In the genomic region with DNA sequence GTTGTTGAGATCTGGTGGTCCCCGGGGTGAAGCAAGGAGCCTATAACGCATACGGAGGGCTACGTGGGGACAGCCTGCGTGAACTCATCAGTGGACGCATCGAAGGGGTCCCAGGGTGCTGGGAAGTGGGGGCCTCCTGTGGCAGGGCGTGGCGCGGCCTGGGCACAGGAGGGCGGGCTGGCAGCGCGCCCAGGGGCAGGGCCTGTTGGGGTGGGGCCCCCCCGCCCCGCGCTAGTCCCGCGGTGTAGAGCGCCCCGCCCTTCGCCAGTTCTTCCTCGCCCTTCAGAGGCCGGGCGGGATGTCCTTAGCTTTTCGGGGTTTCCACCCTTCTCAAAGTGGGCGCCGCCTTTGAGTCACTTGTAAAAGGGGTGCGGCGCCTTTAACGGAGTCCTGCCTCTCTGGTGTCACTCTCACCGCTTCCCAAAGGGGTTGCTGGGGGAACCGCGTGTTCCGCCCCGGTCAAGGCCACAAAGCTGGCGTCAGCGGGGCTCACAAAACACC, we compare ENCODE assay signal across 8 cellular contexts. TPM values are rescaled to one million over a fixed set of nuclear protein-coding genes. Genes with fewer than 3 reads are reported as not detected.
A peak's percentile ranks its signal among the peaks of the same experiment; 100 is the strongest.
DNase-seq lines count a peak whose midpoint lies in the region; ATAC-seq lines count a peak whose summit lies in the region.

No MANE protein-coding gene starts in this region.

- H3K9me3 Mint-ChIP-seq in activated CD4-positive, alpha-beta memory T cell treated with anti-CD3 and anti-CD28 coated beads for 36 hours: no peaks in the 10 kb centered on the region
- H3K9me3 Mint-ChIP-seq in effector memory CD8-positive, alpha-beta T cell: no peaks in the 10 kb centered on the region

- POLR2A ChIA-PET in activated CD4-positive, alpha-beta memory T cell treated with anti-CD3 and anti-CD28 coated beads for 36 hours (lab: Charles Lee): interaction anchor here (0.7 to 1.7 kb wide), 3 partner anchors 8 to 97 kb away, joined by 3 to 4 read pairs (median 3); partner anchors contain the start of gene PPP1R3F

- H3K27ac Mint-ChIP-seq in activated CD4-positive, alpha-beta memory T cell treated with anti-CD3 and anti-CD28 coated beads for 36 hours: peak overlapping the region; percentile 91
- peak overlapping the region; percentile 82 for H3K27ac Mint-ChIP-seq in effector memory CD8-positive, alpha-beta T cell

- DNase-seq in NCI-H2029 treated with DMSO at 0.1 percent for 48 hours (lab: John Stamatoyannopoulos, UW): peak; percentile 1
- no peak for DNase-seq in NCI-H2029 (lab: John Stamatoyannopoulos, UW)
- DNase-seq in NCI-H226: peak; percentile 72
- peak; percentile 83 for DNase-seq in activated CD4-positive, alpha-beta memory T cell treated with anti-CD3 and anti-CD28 coated beads for 36 hours
- DNase-seq in effector memory CD8-positive, alpha-beta T cell: peak; percentile 32 to 49 (median 47)

- peak overlapping the region; percentile 82 for H3K27ac ChIP-seq in stomach smooth muscle (ENCODE audit: low read length)

- peak; percentile 70 for ATAC-seq in HG02973 (IDR thresholded peaks at IDR 0.05; ENCODE audit: unreplicated experiment)
- peak; percentile 68 for ATAC-seq in effector memory CD8-positive, alpha-beta T cell (replicated peaks)

- no peaks in the 10 kb centered on the region for H3K27me3 Mint-ChIP-seq in activated CD4-positive, alpha-beta memory T cell treated with anti-CD3 and anti-CD28 coated beads for 36 hours
- no peaks in the 10 kb centered on the region for H3K27me3 Mint-ChIP-seq in effector memory CD8-positive, alpha-beta T cell

- peaks cover 30% of the 10 kb centered on the region for H3K4me1 ChIP-seq in mucosa of stomach (ENCODE audit: control insufficient read depth, insufficient read depth, low read length)
- peaks cover 18% of the 10 kb centered on the region for H3K4me1 ChIP-seq in stomach smooth muscle (ENCODE audit: control insufficient read depth, insufficient read depth, low read length)

- peaks cover 30% of the 10 kb centered on the region for H3K36me3 Mint-ChIP-seq in activated CD4-positive, alpha-beta memory T cell treated with anti-CD3 and anti-CD28 coated beads for 36 hours
- peaks cover 46% of the 10 kb centered on the region for H3K36me3 Mint-ChIP-seq in effector memory CD8-positive, alpha-beta T cell (ENCODE audit: insufficient read depth)

- H3K4me3 Mint-ChIP-seq in activated CD4-positive, alpha-beta memory T cell treated with anti-CD3 and anti-CD28 coated beads for 36 hours: peak overlapping the region; percentile 86
- H3K4me3 Mint-ChIP-seq in effector memory CD8-positive, alpha-beta T cell: peak overlapping the region; percentile 85

- H3K4me3 ChIP-seq in mucosa of stomach (ENCODE audit: low read length) (peak overlapping the region; percentile 19), stomach smooth muscle (ENCODE audit: low read length in 2 of 2) (peak overlapping the region; percentile 76 to 79)

- peak overlapping the region; percentile 80 for H3K9ac ChIP-seq in mucosa of stomach (ENCODE audit: low read length)
- peak overlapping the region; percentile 80 to 89 for H3K9ac ChIP-seq in stomach smooth muscle (ENCODE audit: low read length in 2 of 2)

- intact Hi-C loops in activated CD4-positive, alpha-beta memory T cell treated with anti-CD3 and anti-CD28 coated beads for 36 hours (cut with micrococcal nuclease): no loop called here

- H3K4me1 Mint-ChIP-seq in activated CD4-positive, alpha-beta memory T cell treated with anti-CD3 and anti-CD28 coated beads for 36 hours (ENCODE audit: low read depth): peaks cover 30% of the 10 kb centered on the region
- peaks cover 19 to 22% of the 10 kb centered on the region in 2 donors for H3K4me1 Mint-ChIP-seq in effector memory CD8-positive, alpha-beta T cell (ENCODE audit: low read depth in 2 of 2)

- H3K36me3 ChIP-seq in mucosa of stomach (ENCODE audit: control insufficient read depth, insufficient read depth, low read length) (peaks cover 9% of the 10 kb centered on the region), stomach smooth muscle (ENCODE audit: control insufficient read depth in 2 of 2, insufficient read depth in 2 of 2, low read length in 2 of 2) (peaks cover 11 to 12% of the 10 kb centered on the region in 2 donors)

- no peaks in the 10 kb centered on the region for H3K27me3 ChIP-seq in mucosa of stomach (ENCODE audit: control insufficient read depth, insufficient read depth, low read length)
- H3K27me3 ChIP-seq in stomach smooth muscle (ENCODE audit: control insufficient read depth in 1 of 2, insufficient read depth in 2 of 2, low read length in 2 of 2): peaks cover 0 to 3% of the 10 kb centered on the region in 2 donors

- H3K9me3 ChIP-seq in mucosa of stomach (ENCODE audit: control insufficient read depth, low read length) (no peaks in the 10 kb centered on the region), stomach smooth muscle (ENCODE audit: control insufficient read depth in 2 of 2, low read length in 2 of 2) (no peaks in the 10 kb centered on the region)

- CTCF ChIA-PET in activated CD4-positive, alpha-beta memory T cell treated with anti-CD3 and anti-CD28 coated beads for 36 hours (lab: Charles Lee): interaction anchor here (1.2 to 2.2 kb wide), 4 partner anchors 8 to 20 kb away, joined by 3 to 11 read pairs (median 4); no protein-coding TSS in a partner anchor

RNA-seq across cellular contexts. Expression of gene PLP2, which starts 0.6 kb away (rescaled TPM):
- total RNA-seq in activated CD4-positive, alpha-beta memory T cell treated with anti-CD3 and anti-CD28 coated beads for 36 hours: 100 to 1,000 TPM; 222 to 234 TPM

RNA-seq across cellular contexts. Expression of gene MAGIX, which starts 9.8 kb away (rescaled TPM):
- 1 to 10 TPM in 1 of 2 experiments, under 1 TPM in 1; 0.87 to 1.0 TPM for total RNA-seq in activated CD4-positive, alpha-beta memory T cell treated with anti-CD3 and anti-CD28 coated beads for 36 hours

RNA-seq across cellular contexts. Expression of gene PRICKLE3, which starts 13.8 kb away (rescaled TPM):
- total RNA-seq in activated CD4-positive, alpha-beta memory T cell treated with anti-CD3 and anti-CD28 coated beads for 36 hours: 10 to 100 TPM; 18.1 to 20.1 TPM

RNA-seq across cellular contexts. Expression of gene SYP, which starts 27.7 kb away (rescaled TPM):
- 1 to 10 TPM; 5.3 to 5.4 TPM for total RNA-seq in activated CD4-positive, alpha-beta memory T cell treated with anti-CD3 and anti-CD28 coated beads for 36 hours

RNA-seq across cellular contexts. Expression of gene GPKOW, which starts 48.8 kb away (rescaled TPM):
- total RNA-seq in activated CD4-positive, alpha-beta memory T cell treated with anti-CD3 and anti-CD28 coated beads for 36 hours: 10 to 100 TPM; 22.0 to 22.6 TPM
